ENCODE assay signal across 12 cellular contexts in the genomic region with DNA sequence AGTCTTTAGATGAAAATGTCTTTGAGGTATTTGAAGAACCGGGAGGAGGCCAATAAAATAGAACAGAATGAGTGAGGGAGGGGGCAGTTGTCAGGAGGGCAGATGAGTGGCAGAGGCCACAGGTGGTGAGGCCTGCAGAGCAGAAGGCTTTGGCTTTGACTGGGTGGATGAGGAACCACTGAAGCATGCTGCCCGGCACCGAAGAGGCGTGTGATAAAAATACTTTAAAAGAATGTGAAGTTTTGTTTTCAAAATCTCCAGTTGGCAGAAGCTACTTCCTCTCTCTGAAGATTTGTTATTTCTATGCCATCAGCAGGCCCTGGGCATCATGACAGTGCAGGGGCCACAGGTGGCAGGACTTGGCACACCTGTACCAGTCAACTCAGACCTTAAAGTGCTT. TPM values are rescaled to one million over a fixed set of nuclear protein-coding genes. Genes with fewer than 3 reads are reported as not detected.
A peak's percentile ranks its signal among the peaks of the same experiment; 100 is the strongest.
DNase-seq lines count a peak whose midpoint lies in the region; ATAC-seq and TF ChIP-seq lines count a peak whose summit lies in the region.
"Had no signal": no experiment of that assay in that cellular context is flagged by ENCODE, and none has a peak within 500 bp of the region (broad histone marks: within the 10 kb centered on the region; RNA-seq: fewer than 3 reads in every experiment).

No MANE protein-coding gene starts in this region.

- DNase-seq in activated CD4-positive, alpha-beta T cell treated with anti-CD3 and anti-CD28 coated beads for 36 hours: peak; percentile 31
- no peak for DNase-seq in activated CD4-positive, alpha-beta T cell treated with anti-CD3 and anti-CD28 coated beads, Interleukin-2, amount 50 U/mL, for 1 hour
- peak; percentile 95 for DNase-seq in OCI-LY7 (ENCODE audit: low spot score)
- no peak for DNase-seq in sciatic nerve (ENCODE audit: low spot score)
- no peak for DNase-seq in esophagus muscularis mucosa (ENCODE audit: extremely low spot score)
- DNase-seq in activated T-helper 1 cell treated with anti-CD3 and anti-CD28 coated beads, Interleukin-12 subunit alpha, Interleukin-12 subunit beta, Interleukin-2, Interleukin-4 antibody, amounts not matched to agents 30 ng/mL and 10 ng/mL and 1 ng/mL, durations not matched to agents 14 hours and 24 hours and 36 hours (ENCODE audit: low spot score): no peak
- DNase-seq: activated CD4-positive, alpha-beta T cell treated with anti-CD3 and anti-CD28 coated beads, Interleukin-2, amount 50 U/mL, for 4 hours; H7 had no signal

- TF ChIP-seq POLR2A in esophagus muscularis mucosa (IDR thresholded peaks at IDR 0.05; ENCODE audit: low read depth): no peak

- 62% methylated on average over 4 of the region's 4 CpGs for WGBS in esophagus muscularis mucosa

- H4K20me1 ChIP-seq in OCI-LY7 (ENCODE audit: insufficient read depth, low read length): no peaks in the 10 kb centered on the region

- no peaks in the 10 kb centered on the region for H3K27me3 ChIP-seq in esophagus muscularis mucosa

- no peaks in the 10 kb centered on the region for H3K79me2 ChIP-seq in OCI-LY7 (ENCODE audit: insufficient read depth, low read depth, low read length)

- peak overlapping the region; percentile 82 for H3K4me2 ChIP-seq in OCI-LY7 (ENCODE audit: low read length)

- peak overlapping the region; percentile 86 for H2AFZ ChIP-seq in OCI-LY7 (ENCODE audit: low read length)

- H3K4me1 ChIP-seq in OCI-LY7 (ENCODE audit: insufficient read depth, low read length, poor library complexity, severe bottlenecking): peaks cover 49% of the 10 kb centered on the region
- no peaks in the 10 kb centered on the region for H3K4me1 ChIP-seq in esophagus muscularis mucosa

- no TSS peak for BruUV-seq in OCI-LY7 (replicated peaks; lab: Mats Ljungman, UMichigan)

- H3K36me3 ChIP-seq in OCI-LY7 (ENCODE audit: insufficient read depth, low read length): peaks cover 4% of the 10 kb centered on the region; the same call in 1 of the 2 replicates
- no peaks in the 10 kb centered on the region for H3K36me3 ChIP-seq in esophagus muscularis mucosa

- CTCF ChIA-PET in activated CD4-positive, alpha-beta T cell treated with anti-CD3 and anti-CD28 coated beads for 36 hours (lab: Charles Lee): no interaction called here
- CTCF ChIA-PET in OCI-LY7 (lab: Charles Lee; ENCODE audit: unreplicated experiment): interaction anchor here (0.9 kb wide), 1 partner anchor 42 kb away, joined by 3 read pairs; no protein-coding TSS in a partner anchor

- TF ChIP-seq CTCF in OCI-LY7 (conservative IDR thresholded peaks at IDR 0.05; ENCODE audit: low read length): no peak
- TF ChIP-seq CTCF in esophagus muscularis mucosa (IDR thresholded peaks at IDR 0.05): no peak

- no peaks in the 10 kb centered on the region for H3K36me3 Mint-ChIP-seq in activated CD4-positive, alpha-beta T cell treated with anti-CD3 and anti-CD28 coated beads for 36 hours (ENCODE audit: low read depth)
- no peaks in the 10 kb centered on the region for H3K36me3 Mint-ChIP-seq in activated T-helper 1 cell treated with anti-CD3 and anti-CD28 coated beads, Interleukin-12 subunit alpha, Interleukin-12 subunit beta, Interleukin-2, Interleukin-4 antibody, amounts not matched to agents 30 ng/mL and 10 ng/mL and 1 ng/mL, durations not matched to agents 14 hours and 24 hours and 36 hours (ENCODE audit: low read depth)
- H3K36me3 Mint-ChIP-seq: brain, mesothelial cell of epicardium had no signal

- H3K4me3 ChIP-seq in OCI-LY7 (ENCODE audit: low read depth, low read length, poor library complexity, severe bottlenecking) (peak overlapping the region; percentile 47), esophagus muscularis mucosa (no peak overlapping the region)

- H3K9me3 Mint-ChIP-seq in activated CD4-positive, alpha-beta T cell treated with anti-CD3 and anti-CD28 coated beads for 36 hours (ENCODE audit: low read depth): no peaks in the 10 kb centered on the region
- H3K9me3 Mint-ChIP-seq in activated T-helper 1 cell treated with anti-CD3 and anti-CD28 coated beads, Interleukin-12 subunit alpha, Interleukin-12 subunit beta, Interleukin-2, Interleukin-4 antibody, amounts not matched to agents 30 ng/mL and 10 ng/mL and 1 ng/mL, durations not matched to agents 14 hours and 24 hours and 36 hours: no peaks in the 10 kb centered on the region
- H3K9me3 Mint-ChIP-seq: brain, mesothelial cell of epicardium had no signal

- POLR2A ChIA-PET in activated CD4-positive, alpha-beta T cell treated with anti-CD3 and anti-CD28 coated beads for 36 hours (lab: Charles Lee): no interaction called here
- POLR2A ChIA-PET in OCI-LY7 (lab: Charles Lee): interaction anchor here (0.8 to 2.3 kb wide), 8 partner anchors 10 to 42 kb away, joined by 3 to 9 read pairs (median 3); no protein-coding TSS in a partner anchor

- H3K27me3 Mint-ChIP-seq in activated CD4-positive, alpha-beta T cell treated with anti-CD3 and anti-CD28 coated beads for 36 hours: peaks cover 25% of the 10 kb centered on the region
- peaks cover 32% of the 10 kb centered on the region for H3K27me3 Mint-ChIP-seq in activated T-helper 1 cell treated with anti-CD3 and anti-CD28 coated beads, Interleukin-12 subunit alpha, Interleukin-12 subunit beta, Interleukin-2, Interleukin-4 antibody, amounts not matched to agents 30 ng/mL and 10 ng/mL and 1 ng/mL, durations not matched to agents 14 hours and 24 hours and 36 hours (ENCODE audit: insufficient read depth)

- no peaks in the 10 kb centered on the region for H3K4me1 Mint-ChIP-seq in activated CD4-positive, alpha-beta T cell treated with anti-CD3 and anti-CD28 coated beads for 36 hours
- H3K4me1 Mint-ChIP-seq in activated T-helper 1 cell treated with anti-CD3 and anti-CD28 coated beads, Interleukin-12 subunit alpha, Interleukin-12 subunit beta, Interleukin-2, Interleukin-4 antibody, amounts not matched to agents 30 ng/mL and 10 ng/mL and 1 ng/mL, durations not matched to agents 14 hours and 24 hours and 36 hours (ENCODE audit: low read depth): no peaks in the 10 kb centered on the region
- H3K4me1 Mint-ChIP-seq: brain had no signal

- H3K4me3 Mint-ChIP-seq in activated CD4-positive, alpha-beta T cell treated with anti-CD3 and anti-CD28 coated beads for 36 hours: no peak overlapping the region
- H3K4me3 Mint-ChIP-seq in activated T-helper 1 cell treated with anti-CD3 and anti-CD28 coated beads, Interleukin-12 subunit alpha, Interleukin-12 subunit beta, Interleukin-2, Interleukin-4 antibody, amounts not matched to agents 30 ng/mL and 10 ng/mL and 1 ng/mL, durations not matched to agents 14 hours and 24 hours and 36 hours: no peak overlapping the region
- H3K4me3 Mint-ChIP-seq: brain, mesothelial cell of epicardium had no signal

- H3K9me2 ChIP-seq in OCI-LY7 (ENCODE audit: insufficient read depth, low read length): no peaks in the 10 kb centered on the region

- ATAC-seq in activated CD4-positive, alpha-beta T cell treated with anti-CD3 and anti-CD28 coated beads for 36 hours: peak; percentile 65
- ATAC-seq in HG02870 (IDR thresholded peaks at IDR 0.05; ENCODE audit: unreplicated experiment) (peak; percentile 57), sciatic nerve (peak; percentile 68), HG03280 (IDR thresholded peaks at IDR 0.05; ENCODE audit: unreplicated experiment) (no peak)

- H3K27ac ChIP-seq in OCI-LY7 (ENCODE audit: low read depth, low read length, poor library complexity, severe bottlenecking) (peak overlapping the region; percentile 96), esophagus muscularis mucosa (replicated peaks in 1 of 4) (no peak overlapping the region)

- no peak overlapping the region for H3K27ac Mint-ChIP-seq in activated CD4-positive, alpha-beta T cell treated with anti-CD3 and anti-CD28 coated beads for 36 hours
- H3K27ac Mint-ChIP-seq in activated T-helper 1 cell treated with anti-CD3 and anti-CD28 coated beads, Interleukin-12 subunit alpha, Interleukin-12 subunit beta, Interleukin-2, Interleukin-4 antibody, amounts not matched to agents 30 ng/mL and 10 ng/mL and 1 ng/mL, durations not matched to agents 14 hours and 24 hours and 36 hours: no peak overlapping the region
- H3K27ac Mint-ChIP-seq: brain, mesothelial cell of epicardium had no signal

- no peak for TF ChIP-seq EP300 in esophagus muscularis mucosa (IDR thresholded peaks at IDR 0.05)

- intact Hi-C loops in activated CD4-positive, alpha-beta T cell treated with anti-CD3 and anti-CD28 coated beads for 36 hours (cut with DNase I, micrococcal nuclease): no loop called here
- intact Hi-C loops in OCI-LY7 (cut with micrococcal nuclease; ENCODE audit: unreplicated experiment): loop anchor here (1.0 to 5.0 kb wide), 2 partner anchors 42 to 682 kb away; no protein-coding TSS in a partner anchor
- intact Hi-C loops in sciatic nerve (cut with DNase I): no loop called here
- intact Hi-C loops in esophagus muscularis mucosa (cut with DNase I): no loop called here
- intact Hi-C loops in activated T-helper 1 cell treated with anti-CD3 and anti-CD28 coated beads, Interleukin-12 subunit alpha, Interleukin-12 subunit beta, Interleukin-2, Interleukin-4 antibody, amounts not matched to agents 30 ng/mL and 10 ng/mL and 1 ng/mL, durations not matched to agents 14 hours and 24 hours and 36 hours (cut with micrococcal nuclease): no loop called here

- H3K9me3 ChIP-seq in OCI-LY7 (ENCODE audit: low read length) (peaks cover 7% of the 10 kb centered on the region; the same call in 1 of the 2 replicates), esophagus muscularis mucosa (no peaks in the 10 kb centered on the region)

RNA-seq across cellular contexts. Expression of a gene that starts 6.3 kb away (rescaled TPM):
- total RNA-seq in activated CD4-positive, alpha-beta T cell treated with anti-CD3 and anti-CD28 coated beads for 36 hours: not detected
- 1.8 TPM in 1 of 2 replicates, not detected in the other for total RNA-seq in OCI-LY7 (2014; rRNA removed; shearing (Covaris generic))
- total RNA-seq in OCI-LY7 (2022): not detected in 2 replicates
- not detected for total RNA-seq in sciatic nerve
- 1 to 10 TPM in 1 of 4 donors, not detected in 3; 1.8 TPM for total RNA-seq in esophagus muscularis mucosa
- total RNA-seq in activated T-helper 1 cell treated with anti-CD3 and anti-CD28 coated beads, Interleukin-12 subunit alpha, Interleukin-12 subunit beta, Interleukin-2, Interleukin-4 antibody, amounts not matched to agents 30 ng/mL and 10 ng/mL and 1 ng/mL, durations not matched to agents 14 hours and 24 hours and 36 hours: not detected in 2 replicates
- total RNA-seq: H7, mesothelial cell of epicardium had no signal

RNA-seq across cellular contexts. Expression of a gene that starts 16.3 kb away (rescaled TPM):
- total RNA-seq in activated CD4-positive, alpha-beta T cell treated with anti-CD3 and anti-CD28 coated beads for 36 hours: not detected
- not detected in 2 replicates for total RNA-seq in OCI-LY7 (2014; rRNA removed; shearing (Covaris generic))
- total RNA-seq in OCI-LY7 (2022) (not detected in 2 replicates), sciatic nerve (not detected), esophagus muscularis mucosa (not detected)
- total RNA-seq in activated T-helper 1 cell treated with anti-CD3 and anti-CD28 coated beads, Interleukin-12 subunit alpha, Interleukin-12 subunit beta, Interleukin-2, Interleukin-4 antibody, amounts not matched to agents 30 ng/mL and 10 ng/mL and 1 ng/mL, durations not matched to agents 14 hours and 24 hours and 36 hours: not detected in 2 replicates
- total RNA-seq: H7, mesothelial cell of epicardium had no signal

RNA-seq across cellular contexts. Expression of a gene that starts 43.2 kb away (rescaled TPM):
- not detected for total RNA-seq in activated CD4-positive, alpha-beta T cell treated with anti-CD3 and anti-CD28 coated beads for 36 hours
- total RNA-seq in OCI-LY7 (2014; rRNA removed; shearing (Covaris generic)): 435 and 488 TPM in 2 replicates
- 559 and 603 TPM in 2 replicates for total RNA-seq in OCI-LY7 (2022)
- 2.5 TPM for total RNA-seq in sciatic nerve
- under 1 TPM in 3 of 4 donors, not detected in 1; 0.13 to 0.99 (median 0.23) TPM for total RNA-seq in esophagus muscularis mucosa
- total RNA-seq in activated T-helper 1 cell treated with anti-CD3 and anti-CD28 coated beads, Interleukin-12 subunit alpha, Interleukin-12 subunit beta, Interleukin-2, Interleukin-4 antibody, amounts not matched to agents 30 ng/mL and 10 ng/mL and 1 ng/mL, durations not matched to agents 14 hours and 24 hours and 36 hours: not detected in 2 replicates
- total RNA-seq: H7, mesothelial cell of epicardium had no signal

Comparison
In these comparisons a context has a peak if more than half of its experiments do, and no peak if none do; other contexts are left out.
1. DNase-seq: peak in activated CD4-positive, alpha-beta T cell treated with anti-CD3 and anti-CD28 coated beads for 36 hours (single experiment) and OCI-LY7 (single experiment); none in activated CD4-positive, alpha-beta T cell treated with anti-CD3 and anti-CD28 coated beads, Interleukin-2, amount 50 U/mL, for 1 hour (single experiment), sciatic nerve (single experiment), esophagus muscularis mucosa (single experiment) and activated T-helper 1 cell treated with anti-CD3 and anti-CD28 coated beads, Interleukin-12 subunit alpha, Interleukin-12 subunit beta, Interleukin-2, Interleukin-4 antibody, amounts not matched to agents 30 ng/mL and 10 ng/mL and 1 ng/mL, durations not matched to agents 14 hours and 24 hours and 36 hours (single experiment).
2. RNA of a gene that starts 43.2 kb away (total RNA-seq): 435 to 603 TPM in OCI-LY7; 2.5 TPM in sciatic nerve (single experiment), 0.13 to 0.99 TPM in esophagus muscularis mucosa, not detected in activated CD4-positive, alpha-beta T cell treated with anti-CD3 and anti-CD28 coated beads for 36 hours and not detected in activated T-helper 1 cell treated with anti-CD3 and anti-CD28 coated beads, Interleukin-12 subunit alpha, Interleukin-12 subunit beta, Interleukin-2, Interleukin-4 antibody, amounts not matched to agents 30 ng/mL and 10 ng/mL and 1 ng/mL, durations not matched to agents 14 hours and 24 hours and 36 hours; every median in the first group is over 100 times any median in the second.